Comparison of ENCODE assay signal across 1 cellular context in the genomic region with DNA sequence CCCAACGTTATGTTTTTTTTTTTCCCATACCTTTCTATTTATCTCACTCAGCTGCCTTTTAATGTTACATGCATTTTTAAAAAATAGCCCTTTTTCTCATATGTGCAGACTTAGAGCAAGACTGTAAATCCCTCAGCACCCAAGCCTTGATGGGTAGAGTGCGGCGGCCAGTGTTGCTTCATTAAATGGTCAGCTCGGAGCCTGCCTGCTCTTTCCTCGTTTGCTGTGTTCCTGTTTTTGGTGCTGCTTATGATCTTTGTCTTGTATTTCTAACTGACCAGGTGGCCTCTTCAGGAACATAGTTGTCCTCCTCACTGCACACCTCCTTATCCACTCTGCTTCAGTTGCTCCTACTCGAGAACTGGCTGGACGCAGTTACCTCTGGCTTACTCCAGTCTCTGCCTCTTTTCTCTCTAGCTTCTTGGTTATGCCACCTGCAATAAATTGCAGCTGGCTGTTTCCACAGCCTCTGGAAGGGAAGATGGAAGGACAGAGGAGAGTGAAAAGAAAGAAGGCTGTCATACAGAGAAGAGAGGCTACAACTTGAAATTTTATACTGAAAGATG.
TF ChIP-seq lines count a peak whose summit lies in the region.

No MANE protein-coding gene starts in this region.

TF ChIP-seq in SK-N-SH, 30 proteins besides CTCF, POLR2A, EP300 and RAD21:
- TF ChIP-seq, protein P1, sequence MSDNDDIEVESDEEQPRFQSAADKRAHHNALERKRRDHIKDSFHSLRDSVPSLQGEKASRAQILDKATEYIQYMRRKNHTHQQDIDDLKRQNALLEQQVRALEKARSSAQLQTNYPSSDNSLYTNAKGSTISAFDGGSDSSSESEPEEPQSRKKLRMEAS (IDR thresholded peaks at IDR 0.05; ENCODE audit: low read depth), result no peak
- TF ChIP-seq NFIC (IDR thresholded peaks at IDR 0.05; ENCODE audit: borderline replicate concordance), result no peak
- no peak for TF ChIP-seq RXRA (IDR thresholded peaks at IDR 0.05; ENCODE audit: borderline replicate concordance, low read depth)
- TF ChIP-seq MXI1 (IDR thresholded peaks at IDR 0.05; ENCODE audit: low read depth, low read length), result no peak
- no peak for TF ChIP-seq RCOR1 (IDR thresholded peaks at IDR 0.05; ENCODE audit: low read length)
- TF ChIP-seq, protein P2, sequence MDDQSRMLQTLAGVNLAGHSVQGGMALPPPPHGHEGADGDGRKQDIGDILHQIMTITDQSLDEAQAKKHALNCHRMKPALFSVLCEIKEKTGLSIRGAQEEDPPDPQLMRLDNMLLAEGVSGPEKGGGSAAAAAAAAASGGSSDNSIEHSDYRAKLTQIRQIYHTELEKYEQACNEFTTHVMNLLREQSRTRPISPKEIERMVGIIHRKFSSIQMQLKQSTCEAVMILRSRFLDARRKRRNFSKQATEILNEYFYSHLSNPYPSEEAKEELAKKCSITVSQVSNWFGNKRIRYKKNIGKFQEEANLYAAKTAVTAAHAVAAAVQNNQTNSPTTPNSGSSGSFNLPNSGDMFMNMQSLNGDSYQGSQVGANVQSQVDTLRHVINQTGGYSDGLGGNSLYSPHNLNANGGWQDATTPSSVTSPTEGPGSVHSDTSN (IDR thresholded peaks at IDR 0.05), result no peak
- TF ChIP-seq, protein P3, sequence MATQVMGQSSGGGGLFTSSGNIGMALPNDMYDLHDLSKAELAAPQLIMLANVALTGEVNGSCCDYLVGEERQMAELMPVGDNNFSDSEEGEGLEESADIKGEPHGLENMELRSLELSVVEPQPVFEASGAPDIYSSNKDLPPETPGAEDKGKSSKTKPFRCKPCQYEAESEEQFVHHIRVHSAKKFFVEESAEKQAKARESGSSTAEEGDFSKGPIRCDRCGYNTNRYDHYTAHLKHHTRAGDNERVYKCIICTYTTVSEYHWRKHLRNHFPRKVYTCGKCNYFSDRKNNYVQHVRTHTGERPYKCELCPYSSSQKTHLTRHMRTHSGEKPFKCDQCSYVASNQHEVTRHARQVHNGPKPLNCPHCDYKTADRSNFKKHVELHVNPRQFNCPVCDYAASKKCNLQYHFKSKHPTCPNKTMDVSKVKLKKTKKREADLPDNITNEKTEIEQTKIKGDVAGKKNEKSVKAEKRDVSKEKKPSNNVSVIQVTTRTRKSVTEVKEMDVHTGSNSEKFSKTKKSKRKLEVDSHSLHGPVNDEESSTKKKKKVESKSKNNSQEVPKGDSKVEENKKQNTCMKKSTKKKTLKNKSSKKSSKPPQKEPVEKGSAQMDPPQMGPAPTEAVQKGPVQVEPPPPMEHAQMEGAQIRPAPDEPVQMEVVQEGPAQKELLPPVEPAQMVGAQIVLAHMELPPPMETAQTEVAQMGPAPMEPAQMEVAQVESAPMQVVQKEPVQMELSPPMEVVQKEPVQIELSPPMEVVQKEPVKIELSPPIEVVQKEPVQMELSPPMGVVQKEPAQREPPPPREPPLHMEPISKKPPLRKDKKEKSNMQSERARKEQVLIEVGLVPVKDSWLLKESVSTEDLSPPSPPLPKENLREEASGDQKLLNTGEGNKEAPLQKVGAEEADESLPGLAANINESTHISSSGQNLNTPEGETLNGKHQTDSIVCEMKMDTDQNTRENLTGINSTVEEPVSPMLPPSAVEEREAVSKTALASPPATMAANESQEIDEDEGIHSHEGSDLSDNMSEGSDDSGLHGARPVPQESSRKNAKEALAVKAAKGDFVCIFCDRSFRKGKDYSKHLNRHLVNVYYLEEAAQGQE (IDR thresholded peaks at IDR 0.05; ENCODE audit: low read depth, low read length), result no peak
- TF ChIP-seq YY1 (IDR thresholded peaks at IDR 0.05; ENCODE audit: low read depth), result no peak
- TF ChIP-seq, protein P4, sequence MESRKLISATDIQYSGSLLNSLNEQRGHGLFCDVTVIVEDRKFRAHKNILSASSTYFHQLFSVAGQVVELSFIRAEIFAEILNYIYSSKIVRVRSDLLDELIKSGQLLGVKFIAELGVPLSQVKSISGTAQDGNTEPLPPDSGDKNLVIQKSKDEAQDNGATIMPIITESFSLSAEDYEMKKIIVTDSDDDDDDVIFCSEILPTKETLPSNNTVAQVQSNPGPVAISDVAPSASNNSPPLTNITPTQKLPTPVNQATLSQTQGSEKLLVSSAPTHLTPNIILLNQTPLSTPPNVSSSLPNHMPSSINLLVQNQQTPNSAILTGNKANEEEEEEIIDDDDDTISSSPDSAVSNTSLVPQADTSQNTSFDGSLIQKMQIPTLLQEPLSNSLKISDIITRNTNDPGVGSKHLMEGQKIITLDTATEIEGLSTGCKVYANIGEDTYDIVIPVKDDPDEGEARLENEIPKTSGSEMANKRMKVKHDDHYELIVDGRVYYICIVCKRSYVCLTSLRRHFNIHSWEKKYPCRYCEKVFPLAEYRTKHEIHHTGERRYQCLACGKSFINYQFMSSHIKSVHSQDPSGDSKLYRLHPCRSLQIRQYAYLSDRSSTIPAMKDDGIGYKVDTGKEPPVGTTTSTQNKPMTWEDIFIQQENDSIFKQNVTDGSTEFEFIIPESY (IDR thresholded peaks at IDR 0.05; ENCODE audit: borderline replicate concordance, low read depth), result no peak
- no peak for TF ChIP-seq TEAD4 (IDR thresholded peaks at IDR 0.05; ENCODE audit: borderline replicate concordance, insufficient read depth)
- TF ChIP-seq CHD2 (IDR thresholded peaks at IDR 0.05; ENCODE audit: low read length, partially characterized antibody), result no peak
- TF ChIP-seq FOXM1 (IDR thresholded peaks at IDR 0.05; ENCODE audit: low read depth), result no peak
- no peak for TF ChIP-seq GATA2 (CRISPR knock-in tag; IDR thresholded peaks at IDR 0.05)
- TF ChIP-seq, protein P5, sequence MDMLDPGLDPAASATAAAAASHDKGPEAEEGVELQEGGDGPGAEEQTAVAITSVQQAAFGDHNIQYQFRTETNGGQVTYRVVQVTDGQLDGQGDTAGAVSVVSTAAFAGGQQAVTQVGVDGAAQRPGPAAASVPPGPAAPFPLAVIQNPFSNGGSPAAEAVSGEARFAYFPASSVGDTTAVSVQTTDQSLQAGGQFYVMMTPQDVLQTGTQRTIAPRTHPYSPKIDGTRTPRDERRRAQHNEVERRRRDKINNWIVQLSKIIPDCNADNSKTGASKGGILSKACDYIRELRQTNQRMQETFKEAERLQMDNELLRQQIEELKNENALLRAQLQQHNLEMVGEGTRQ (IDR thresholded peaks at IDR 0.05; ENCODE audit: borderline replicate concordance, low read depth, low read length), result no peak
- no peak for TF ChIP-seq NRF1 (IDR thresholded peaks at IDR 0.05; ENCODE audit: low read depth, low read length)
- no peak for TF ChIP-seq ELF1 (IDR thresholded peaks at IDR 0.05)
- TF ChIP-seq, protein P6, sequence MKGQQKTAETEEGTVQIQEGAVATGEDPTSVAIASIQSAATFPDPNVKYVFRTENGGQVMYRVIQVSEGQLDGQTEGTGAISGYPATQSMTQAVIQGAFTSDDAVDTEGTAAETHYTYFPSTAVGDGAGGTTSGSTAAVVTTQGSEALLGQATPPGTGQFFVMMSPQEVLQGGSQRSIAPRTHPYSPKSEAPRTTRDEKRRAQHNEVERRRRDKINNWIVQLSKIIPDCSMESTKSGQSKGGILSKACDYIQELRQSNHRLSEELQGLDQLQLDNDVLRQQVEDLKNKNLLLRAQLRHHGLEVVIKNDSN (IDR thresholded peaks at IDR 0.05; ENCODE audit: borderline replicate concordance, low read depth), result no peak
- no peak for TF ChIP-seq TAF1 (IDR thresholded peaks at IDR 0.05; ENCODE audit: borderline replicate concordance, low read depth, low read length)
